Comparison of ENCODE assay signal across 17 cellular contexts in the genomic region with DNA sequence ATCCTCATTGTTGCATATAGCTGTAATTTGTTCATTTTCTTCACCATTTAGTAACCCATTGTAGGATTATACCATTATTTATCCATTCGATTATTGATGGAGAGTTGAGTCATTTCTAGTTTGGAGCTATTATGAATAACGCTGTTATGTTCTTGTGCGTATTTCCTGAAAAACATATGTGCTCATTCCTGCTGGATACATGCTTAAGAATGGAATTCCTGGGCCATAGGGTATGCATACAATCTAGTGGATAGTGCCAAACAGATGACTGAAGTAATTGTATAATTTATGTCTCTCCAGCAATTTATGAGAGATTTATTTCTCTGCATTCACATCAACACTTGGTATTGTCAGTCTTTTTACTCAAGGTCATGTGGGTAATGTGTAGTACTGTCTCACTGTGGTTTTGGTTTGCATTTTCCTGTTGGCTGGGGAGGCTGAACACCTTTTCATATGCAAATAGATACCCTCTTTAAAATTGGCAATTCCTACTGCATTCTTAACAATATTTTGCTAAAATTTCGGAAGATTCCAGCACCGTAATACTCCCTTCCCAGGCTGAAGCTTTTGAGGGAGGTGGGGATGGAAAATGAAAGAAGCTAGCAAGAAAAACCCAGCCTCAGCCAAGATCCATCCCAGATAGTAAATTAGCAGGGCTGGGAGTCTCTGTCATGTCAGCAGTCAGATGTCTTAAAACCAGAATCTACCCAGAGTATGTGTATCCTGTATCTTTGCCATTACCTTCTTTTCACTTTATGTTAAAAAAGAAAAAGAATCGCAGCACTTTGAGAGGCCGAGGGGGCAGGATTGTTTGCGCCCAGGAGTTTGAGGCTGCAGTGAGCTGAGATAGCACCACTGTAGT.
DNase-seq lines count a peak whose midpoint lies in the region; ATAC-seq and TF ChIP-seq lines count a peak whose summit lies in the region.
"Had no signal": no experiment of that assay in that cellular context is flagged by ENCODE, and none has a peak within 500 bp of the region (broad histone marks: within the 10 kb centered on the region; RNA-seq: fewer than 3 reads in every experiment).

No MANE protein-coding gene starts in this region.

- H3K27ac Mint-ChIP-seq in CD8-positive, alpha-beta T cell: peak overlapping the region; percentile 81
- H3K27ac Mint-ChIP-seq in HFFc6 (no peak overlapping the region), nephron progenitor cell (peak overlapping the region; percentile 86)
- no peak overlapping the region for H3K27ac Mint-ChIP-seq in stimulated activated memory B cell treated with anti-CD40 and anti-IgM and Interleukin-4, amounts not matched to agents 10 μg/mL and 1 μg/mL and 100 μg/mL, for 72 hours

- H3K27me3 ChIP-seq in CD8-positive, alpha-beta T cell (ENCODE audit: insufficient read depth, low read length): no peaks in the 10 kb centered on the region
- H3K27me3 ChIP-seq in ascending aorta: no peaks in the 10 kb centered on the region
- H3K27me3 ChIP-seq: BE2C, stomach had no signal

- no peak for TF ChIP-seq CTCF in CD8-positive, alpha-beta T cell (IDR thresholded peaks at IDR 0.05)
- TF ChIP-seq CTCF in HFFc6 (IDR thresholded peaks at IDR 0.05) (no peak), ascending aorta (IDR thresholded peaks at IDR 0.05) (no peak), nephron progenitor cell (IDR thresholded peaks at IDR 0.05) (no peak)

- peaks cover 59% of the 10 kb centered on the region for H3K4me1 Mint-ChIP-seq in CD8-positive, alpha-beta T cell (ENCODE audit: low read depth)
- H3K4me1 Mint-ChIP-seq in HFFc6 (ENCODE audit: low read depth) (peaks cover 23% of the 10 kb centered on the region), nephron progenitor cell (peaks cover 25% of the 10 kb centered on the region)
- H3K4me1 Mint-ChIP-seq in stimulated activated memory B cell treated with anti-CD40 and anti-IgM and Interleukin-4, amounts not matched to agents 10 μg/mL and 1 μg/mL and 100 μg/mL, for 72 hours: no peaks in the 10 kb centered on the region

- peak overlapping the region; percentile 17 for H3K4me3 ChIP-seq in CD8-positive, alpha-beta T cell (ENCODE audit: low read depth, low read length)
- H3K4me3 ChIP-seq in ascending aorta: no peak overlapping the region
- H3K4me3 ChIP-seq: stomach had no signal

- H3K4me3 Mint-ChIP-seq in CD8-positive, alpha-beta T cell: peak overlapping the region; percentile 36
- H3K4me3 Mint-ChIP-seq in HFFc6 (peak overlapping the region; percentile 41; the same call in 1 of the 2 replicates), nephron progenitor cell (no peak overlapping the region)
- H3K4me3 Mint-ChIP-seq in stimulated activated memory B cell treated with anti-CD40 and anti-IgM and Interleukin-4, amounts not matched to agents 10 μg/mL and 1 μg/mL and 100 μg/mL, for 72 hours: no peak overlapping the region

- peaks cover 8% of the 10 kb centered on the region for H3K9me3 Mint-ChIP-seq in CD8-positive, alpha-beta T cell
- H3K9me3 Mint-ChIP-seq in HFFc6 (no peaks in the 10 kb centered on the region), nephron progenitor cell (peaks cover 15% of the 10 kb centered on the region)
- H3K9me3 Mint-ChIP-seq in stimulated activated memory B cell treated with anti-CD40 and anti-IgM and Interleukin-4, amounts not matched to agents 10 μg/mL and 1 μg/mL and 100 μg/mL, for 72 hours: peaks cover 6% of the 10 kb centered on the region

- POLR2A ChIA-PET in CD8-positive, alpha-beta T cell (lab: Charles Lee): interaction anchor here (1.2 kb wide), 1 partner anchor 18 kb away, joined by 3 read pairs; no protein-coding TSS in a partner anchor

- intact Hi-C loops in CD8-positive, alpha-beta T cell (cut with DNase I, micrococcal nuclease): no loop called here
- intact Hi-C loops in ascending aorta (cut with DNase I): no loop called here

- DNase-seq in CD8-positive, alpha-beta T cell: no peak
- DNase-seq in HFFc6 (no peak), ascending aorta (ENCODE audit: low spot score in 2 of 2) (no peak), nephron progenitor cell (no peak), NCI-H2227 treated with DMSO at 0.1 percent for 48 hours (lab: John Stamatoyannopoulos, UW) (no peak)
- DNase-seq: activated CD4-positive, CD25-positive, alpha-beta regulatory T cell; BE2C; foreskin melanocyte; NCI-H2029; NCI-H524 treated with DMSO at 0.1 percent for 48 hours; occipital lobe; small intestine; stomach; SW 1271 had no signal

- peak; percentile 81 for ATAC-seq in CD8-positive, alpha-beta T cell
- ATAC-seq in HG02763 (IDR thresholded peaks at IDR 0.05; ENCODE audit: unreplicated experiment): no peak
- no peak for ATAC-seq in stimulated activated memory B cell treated with anti-CD40 and anti-IgM and Interleukin-4, amounts not matched to agents 10 μg/mL and 1 μg/mL and 100 μg/mL, for 72 hours
- ATAC-seq: Panc1 had no signal

- H3K27me3 Mint-ChIP-seq in CD8-positive, alpha-beta T cell (ENCODE audit: low read depth): no peaks in the 10 kb centered on the region
- H3K27me3 Mint-ChIP-seq in HFFc6 (ENCODE audit: insufficient read depth) (peaks cover 2% of the 10 kb centered on the region; the same call in 1 of the 2 replicates), nephron progenitor cell (ENCODE audit: low read depth, poor library complexity) (peaks cover 3% of the 10 kb centered on the region)
- H3K27me3 Mint-ChIP-seq in stimulated activated memory B cell treated with anti-CD40 and anti-IgM and Interleukin-4, amounts not matched to agents 10 μg/mL and 1 μg/mL and 100 μg/mL, for 72 hours: no peaks in the 10 kb centered on the region

- peaks cover 17% of the 10 kb centered on the region for H3K36me3 Mint-ChIP-seq in CD8-positive, alpha-beta T cell
- H3K36me3 Mint-ChIP-seq in HFFc6 (ENCODE audit: low read depth): peaks cover 17% of the 10 kb centered on the region
- H3K36me3 Mint-ChIP-seq in nephron progenitor cell (ENCODE audit: low read depth): peaks cover 52% of the 10 kb centered on the region
- H3K36me3 Mint-ChIP-seq in stimulated activated memory B cell treated with anti-CD40 and anti-IgM and Interleukin-4, amounts not matched to agents 10 μg/mL and 1 μg/mL and 100 μg/mL, for 72 hours: peaks cover 21% of the 10 kb centered on the region

- no peaks in the 10 kb centered on the region for H3K36me3 ChIP-seq in CD8-positive, alpha-beta T cell (ENCODE audit: insufficient read depth, low read length)
- H3K36me3 ChIP-seq in ascending aorta: peaks cover 12 to 33% of the 10 kb centered on the region in 2 donors
- H3K36me3 ChIP-seq: BE2C had no signal

- peak overlapping the region; percentile 8 for H3K27ac ChIP-seq in CD8-positive, alpha-beta T cell (ENCODE audit: low read depth, low read length)
- peak overlapping the region; percentile 87 to 90 for H3K27ac ChIP-seq in ascending aorta
- H3K27ac ChIP-seq: stomach had no signal

- H3K4me1 ChIP-seq in CD8-positive, alpha-beta T cell (ENCODE audit: insufficient read depth, low read length): peaks cover 52% of the 10 kb centered on the region
- peaks cover 8 to 33% of the 10 kb centered on the region in 2 donors for H3K4me1 ChIP-seq in ascending aorta
- H3K4me1 ChIP-seq: BE2C had no signal

- no peaks in the 10 kb centered on the region for H3K9me3 ChIP-seq in CD8-positive, alpha-beta T cell (ENCODE audit: low read length)
- no peaks in the 10 kb centered on the region for H3K9me3 ChIP-seq in ascending aorta
- H3K9me3 ChIP-seq: BE2C, stomach had no signal

- CTCF ChIA-PET in CD8-positive, alpha-beta T cell (lab: Charles Lee): interaction anchor here (1.3 to 4.0 kb wide), 3 partner anchors 11 to 35 kb away, joined by 3 to 14 read pairs (median 4); no protein-coding TSS in a partner anchor

Comparison
In these comparisons a context has a peak if more than half of its experiments do, and no peak if none do; other contexts are left out.
1. H3K27ac Mint-ChIP-seq: peak in CD8-positive, alpha-beta T cell (single experiment) and nephron progenitor cell (single experiment); none in HFFc6 (single experiment) and stimulated activated memory B cell treated with anti-CD40 and anti-IgM and Interleukin-4, amounts not matched to agents 10 μg/mL and 1 μg/mL and 100 μg/mL, for 72 hours (single experiment).
2. H3K4me3 Mint-ChIP-seq: peak in CD8-positive, alpha-beta T cell (single experiment) and HFFc6 (single experiment); none in nephron progenitor cell (single experiment) and stimulated activated memory B cell treated with anti-CD40 and anti-IgM and Interleukin-4, amounts not matched to agents 10 μg/mL and 1 μg/mL and 100 μg/mL, for 72 hours (single experiment).